Comparison of ENCODE assay signal across 9 cellular contexts in genomic region chr20:2955257-2955950, GRCh38.
DNase-seq lines count a peak whose midpoint lies in the region; ATAC-seq and TF ChIP-seq lines count a peak whose summit lies in the region.
"Had no signal": no experiment of that assay in that cellular context is flagged by ENCODE, and none has a peak within 500 bp of the region (broad histone marks: within the 10 kb centered on the region; RNA-seq: fewer than 3 reads in every experiment).

No MANE protein-coding gene starts in this region.

- peak overlapping the region; percentile 12; the same call in 1 of the 2 replicates for H3K4me2 ChIP-seq in KMS-11

- no peak overlapping the region for H3K9ac ChIP-seq in KMS-11
- H3K9ac ChIP-seq in endodermal cell (ENCODE audit: extremely low read depth, low read length, poor library complexity, severe bottlenecking) = no peak overlapping the region

- H4K20me1 ChIP-seq in KMS-11 (ENCODE audit: insufficient read depth) = no peaks in the 10 kb centered on the region

- H3K79me2 ChIP-seq in KMS-11 (ENCODE audit: insufficient read depth, low read depth) = no peaks in the 10 kb centered on the region

- no peaks in the 10 kb centered on the region for H3K9me3 ChIP-seq in endodermal cell (ENCODE audit: control insufficient read depth, low read length)
- H3K9me3 ChIP-seq: Caco-2 had no signal

- H3K36me3 ChIP-seq in KMS-11 (ENCODE audit: insufficient read depth) (no peaks in the 10 kb centered on the region), endodermal cell (ENCODE audit: control insufficient read depth, insufficient read depth, low read length) (peaks cover 7% of the 10 kb centered on the region)

- peak overlapping the region; percentile 15; the same call in 1 of the 2 replicates for H3K27ac ChIP-seq in KMS-11
- H3K27ac ChIP-seq in endodermal cell (ENCODE audit: low read depth, low read length) = no peak overlapping the region

- no peak overlapping the region for H2AFZ ChIP-seq in KMS-11 (ENCODE audit: low read depth)

- H3K4me1 Mint-ChIP-seq in central memory CD8-positive, alpha-beta T cell = peaks cover 18% of the 10 kb centered on the region
- no peaks in the 10 kb centered on the region for H3K4me1 Mint-ChIP-seq in endodermal cell
- peaks cover 6 to 26% (median 18%) of the 10 kb centered on the region in 4 donors for H3K4me1 Mint-ChIP-seq in naive thymus-derived CD8-positive, alpha-beta T cell

- POLR2A ChIA-PET in naive thymus-derived CD8-positive, alpha-beta T cell (lab: Charles Lee) = no interaction called here

- H3K4me1 ChIP-seq in KMS-11 (ENCODE audit: low read depth, poor library complexity, severe bottlenecking) (peaks cover 17% of the 10 kb centered on the region), endodermal cell (ENCODE audit: control insufficient read depth, insufficient read depth, low read length) (no peaks in the 10 kb centered on the region)
- H3K4me1 ChIP-seq: Caco-2 had no signal

- peak; percentile 12 for DNase-seq in DMS 273 treated with DMSO at 0.1 percent for 48 hours (lab: John Stamatoyannopoulos, UW)
- peak; percentile 13 for DNase-seq in GM19238 (ENCODE audit: insufficient read length, low spot score)
- DNase-seq in central memory CD8-positive, alpha-beta T cell (ENCODE audit: low spot score in 2 of 2) = no peak
- no peak for DNase-seq in endodermal cell
- no peak for DNase-seq in naive thymus-derived CD8-positive, alpha-beta T cell
- DNase-seq in activated gamma-delta T cell (lab: John Stamatoyannopoulos, UW) = no peak
- DNase-seq: Caco-2 had no signal

- H3K4me3 ChIP-seq in KMS-11 (IDR thresholded peaks at IDR 0.05; ENCODE audit: insufficient read depth, low read depth, low read length) (no peak overlapping the region), endodermal cell (ENCODE audit: low read length) (no peak overlapping the region)

- peaks cover 6% of the 10 kb centered on the region for H3K36me3 Mint-ChIP-seq in central memory CD8-positive, alpha-beta T cell (ENCODE audit: insufficient read depth)
- H3K36me3 Mint-ChIP-seq in endodermal cell (ENCODE audit: low read depth) = peaks cover 38% of the 10 kb centered on the region
- peaks cover 0 to 58% (median 18%) of the 10 kb centered on the region in 3 donors for H3K36me3 Mint-ChIP-seq in naive thymus-derived CD8-positive, alpha-beta T cell

- H3K27me3 ChIP-seq in KMS-11 (ENCODE audit: insufficient read depth, low read depth) = no peaks in the 10 kb centered on the region
- no peaks in the 10 kb centered on the region for H3K27me3 ChIP-seq in endodermal cell (ENCODE audit: control insufficient read depth, insufficient read depth, low read length, poor library complexity, severe bottlenecking)

- TF ChIP-seq CTCF in KMS-11 (conservative IDR thresholded peaks at IDR 0.05; ENCODE audit: low read depth, low read length) (no peak), endodermal cell (conservative IDR thresholded peaks at IDR 0.05) (no peak)

- no peak for ATAC-seq in central memory CD8-positive, alpha-beta T cell (replicated peaks; ENCODE audit: extremely low read depth, poor library complexity, severe bottlenecking)
- no peak for ATAC-seq in naive thymus-derived CD8-positive, alpha-beta T cell
- ATAC-seq in GM21737 (IDR thresholded peaks at IDR 0.05; ENCODE audit: unreplicated experiment) = no peak

- H3K27me3 Mint-ChIP-seq in central memory CD8-positive, alpha-beta T cell = no peaks in the 10 kb centered on the region
- H3K27me3 Mint-ChIP-seq in endodermal cell (ENCODE audit: insufficient read depth) = no peaks in the 10 kb centered on the region
- H3K27me3 Mint-ChIP-seq in naive thymus-derived CD8-positive, alpha-beta T cell = no peaks in the 10 kb centered on the region

- no peaks in the 10 kb centered on the region for H3K9me3 Mint-ChIP-seq in central memory CD8-positive, alpha-beta T cell
- H3K9me3 Mint-ChIP-seq in endodermal cell = peaks cover 3% of the 10 kb centered on the region
- no peaks in the 10 kb centered on the region for H3K9me3 Mint-ChIP-seq in naive thymus-derived CD8-positive, alpha-beta T cell

- H3K27ac Mint-ChIP-seq in central memory CD8-positive, alpha-beta T cell (ENCODE audit: low read depth) = peak overlapping the region; percentile 0
- no peak overlapping the region for H3K27ac Mint-ChIP-seq in endodermal cell
- peak overlapping the region in 3 of 10 donors; percentile 3 to 81 (median 74) for H3K27ac Mint-ChIP-seq in naive thymus-derived CD8-positive, alpha-beta T cell

- no peak overlapping the region for H3K4me3 Mint-ChIP-seq in central memory CD8-positive, alpha-beta T cell
- H3K4me3 Mint-ChIP-seq in endodermal cell = no peak overlapping the region
- no peak overlapping the region for H3K4me3 Mint-ChIP-seq in naive thymus-derived CD8-positive, alpha-beta T cell

Comparison
In these comparisons a context has a peak if more than half of its experiments do, and no peak if none do; other contexts are left out.
1. DNase-seq: peak in DMS 273 treated with DMSO at 0.1 percent for 48 hours (single experiment) and GM19238 (single experiment); none in central memory CD8-positive, alpha-beta T cell (0 of 2), endodermal cell (single experiment), naive thymus-derived CD8-positive, alpha-beta T cell (0 of 10) and activated gamma-delta T cell (single experiment).